ENCODE assay signal across 30 cellular contexts in the genomic region with DNA sequence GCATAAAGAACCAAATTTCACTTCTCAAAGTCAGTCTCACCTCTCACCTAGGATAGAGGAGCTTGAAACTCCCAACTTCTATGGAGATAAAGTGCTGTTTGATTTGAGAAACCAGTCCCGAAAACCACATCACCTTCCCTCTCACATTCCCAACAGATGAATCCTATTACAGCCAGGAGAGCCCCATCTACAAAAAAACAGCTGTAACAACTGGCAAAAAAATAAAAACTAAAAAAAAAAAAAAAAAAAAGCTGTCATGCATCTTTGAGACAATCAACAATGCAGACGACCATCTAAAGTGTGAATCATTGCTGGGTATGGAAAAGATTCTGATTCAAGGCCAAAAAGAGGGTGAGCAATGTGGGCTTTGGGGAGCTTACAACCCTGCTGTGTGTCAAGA.
"Had no signal": no experiment of that assay in that cellular context is flagged by ENCODE, and none has a peak within 500 bp of the region (broad histone marks: within the 10 kb centered on the region; RNA-seq: fewer than 3 reads in every experiment).

No MANE protein-coding gene starts in this region.

- H3K36me3 ChIP-seq: esophagus muscularis mucosa, gastroesophageal sphincter, heart left ventricle, neural progenitor cell, right atrium auricular region, spleen, thoracic aorta, tibial nerve, upper lobe of left lung had no signal

- H3K27ac Mint-ChIP-seq: mesothelial cell of epicardium; naive thymus-derived CD4-positive, alpha-beta T cell; nephron; neural progenitor cell; progenitor cell of endocrine pancreas; stimulated activated memory B cell treated with anti-CD40 and anti-IgM and Interleukin-4, amounts not matched to agents 10 μg/mL and 1 μg/mL and 100 μg/mL, for 72 hours had no signal

- H3K9me3 Mint-ChIP-seq: mesothelial cell of epicardium; naive thymus-derived CD4-positive, alpha-beta T cell; nephron; neural progenitor cell; stimulated activated memory B cell treated with anti-CD40 and anti-IgM and Interleukin-4, amounts not matched to agents 10 μg/mL and 1 μg/mL and 100 μg/mL, for 72 hours had no signal

- H3K27me3 ChIP-seq: esophagus muscularis mucosa, foreskin keratinocyte, gastroesophageal sphincter, heart left ventricle, hepatocyte, neural progenitor cell, right atrium auricular region, spleen, tibial nerve, upper lobe of left lung had no signal

- H3K4me2 ChIP-seq: hepatocyte, neural progenitor cell had no signal

- H3K4me1 ChIP-seq: esophagus muscularis mucosa, foreskin keratinocyte, gastroesophageal sphincter, neural progenitor cell, parathyroid adenoma, right atrium auricular region, tibial nerve, upper lobe of left lung had no signal

- H3K27ac ChIP-seq: coronary artery, esophagus muscularis mucosa, foreskin keratinocyte, gastroesophageal sphincter, heart left ventricle, hepatocyte, neural progenitor cell, parathyroid adenoma, right atrium auricular region, skin epidermis, spleen, thoracic aorta, tibial nerve, upper lobe of left lung had no signal

- H3K4me1 Mint-ChIP-seq: mesothelial cell of epicardium, neural progenitor cell had no signal

- H3K4me3 ChIP-seq: coronary artery, esophagus muscularis mucosa, gastroesophageal sphincter, heart left ventricle, hepatocyte, mucosa of descending colon, neural progenitor cell, right atrium auricular region, skin epidermis, spleen, thoracic aorta, tibial nerve, upper lobe of left lung had no signal

- H3K27me3 Mint-ChIP-seq: progenitor cell of endocrine pancreas; stimulated activated memory B cell treated with anti-CD40 and anti-IgM and Interleukin-4, amounts not matched to agents 10 μg/mL and 1 μg/mL and 100 μg/mL, for 72 hours had no signal

- ATAC-seq: foreskin keratinocyte; gastroesophageal sphincter; heart left ventricle; left lobe of liver; mucosa of descending colon; naive thymus-derived CD4-positive, alpha-beta T cell; sciatic nerve; stimulated activated memory B cell treated with anti-CD40 and anti-IgM and Interleukin-4, amounts not matched to agents 10 μg/mL and 1 μg/mL and 100 μg/mL, for 72 hours; stimulated activated naive CD8-positive, alpha-beta T cell treated with anti-CD3 and anti-CD28 coated beads, Interleukin-15, Interleukin-2, amounts not matched to agents 100 U/mL and 50 U/mL, for 24 hours had no signal

- FAIRE-seq: endothelial cell of umbilical vein, kidney, urothelium cell line had no signal

- H3K9me3 ChIP-seq: esophagus muscularis mucosa, gastroesophageal sphincter, heart left ventricle, mucosa of descending colon, right atrium auricular region, spleen, thoracic aorta, tibial nerve, upper lobe of left lung had no signal

- DNase-seq: dermis blood vessel endothelial cell; effector memory CD4-positive, alpha-beta T cell; foreskin keratinocyte; heart left ventricle; kidney; mesenchymal stem cell; mucosa of descending colon; naive thymus-derived CD4-positive, alpha-beta T cell; spleen; stimulated activated CD4-positive, alpha-beta T cell treated with anti-CD3 and anti-CD28 coated beads, Interleukin-4, amount 100 ng/mL, for 4 hours; stimulated activated naive CD8-positive, alpha-beta T cell treated with anti-CD3 and anti-CD28 coated beads, Interleukin-15, Interleukin-2, amounts not matched to agents 100 U/mL and 50 U/mL, for 24 hours; upper lobe of left lung had no signal

- H3K9ac ChIP-seq: neural progenitor cell, parathyroid adenoma had no signal

- H3K79me2 ChIP-seq: hepatocyte, parathyroid adenoma had no signal

- H2AFZ ChIP-seq: hepatocyte, neural progenitor cell, parathyroid adenoma had no signal

- H3K36me3 Mint-ChIP-seq: mesothelial cell of epicardium; naive thymus-derived CD4-positive, alpha-beta T cell had no signal

- H3K4me3 Mint-ChIP-seq: mesothelial cell of epicardium; naive thymus-derived CD4-positive, alpha-beta T cell; nephron; neural progenitor cell; stimulated activated memory B cell treated with anti-CD40 and anti-IgM and Interleukin-4, amounts not matched to agents 10 μg/mL and 1 μg/mL and 100 μg/mL, for 72 hours had no signal
